ENCODE assay signal across 7 cellular contexts in the genomic region with DNA sequence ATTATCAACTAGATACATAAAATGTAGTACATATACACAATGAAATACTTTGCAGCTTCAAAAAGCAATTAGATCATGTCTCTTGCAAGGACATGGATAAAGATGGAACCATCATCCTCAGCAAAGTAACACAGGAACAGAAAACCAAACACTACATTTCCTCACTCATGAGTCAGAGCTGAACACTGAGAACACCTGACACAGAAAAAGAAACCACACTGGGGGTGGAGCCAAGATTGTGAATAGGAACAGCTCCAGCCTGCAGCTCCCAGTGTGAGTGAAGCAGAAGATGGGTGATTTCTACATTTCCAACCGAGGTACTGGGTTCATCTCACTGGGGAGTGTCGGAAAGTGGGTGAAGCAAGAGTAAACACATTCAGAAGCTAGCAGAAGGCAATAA.
DNase-seq lines count a peak whose midpoint lies in the region; ATAC-seq and TF ChIP-seq lines count a peak whose summit lies in the region.
"Not testable (repeated sequence)": the region's sequence is repeated elsewhere in the genome, so short reads cannot be mapped to it uniquely, and the experiment has no call there.

No MANE protein-coding gene starts in this region.

- H3K27ac ChIP-seq in RWPE2 (ENCODE audit: poor library complexity, severe bottlenecking); body of pancreas; upper lobe of right lung: not testable (repeated sequence)

- not testable (repeated sequence) for H3K36me3 ChIP-seq in RWPE2 (ENCODE audit: low read depth); body of pancreas (replicated peaks in 1 of 2; ENCODE audit: insufficient read depth in 1 of 2, low read depth in 2 of 2); upper lobe of right lung

- intact Hi-C loops in body of pancreas (cut with DNase I); upper lobe of right lung (cut with DNase I): not testable (repeated sequence)

- H3K4me3 ChIP-seq in RWPE2 (ENCODE audit: severe bottlenecking); body of pancreas; upper lobe of right lung: not testable (repeated sequence)

- H3K4me1 ChIP-seq in RWPE2 (ENCODE audit: insufficient read depth, poor library complexity, severe bottlenecking); body of pancreas; upper lobe of right lung: not testable (repeated sequence)

- TF ChIP-seq POLR2A in body of pancreas (IDR thresholded peaks at IDR 0.05), result not testable (repeated sequence)

- not testable (repeated sequence) for DNase-seq in RWPE2 (ENCODE audit: low spot score); body of pancreas; upper lobe of right lung

- peak; percentile 81 for ATAC-seq in GM19035 (IDR thresholded peaks at IDR 0.05; ENCODE audit: unreplicated experiment)
- ATAC-seq in GM21515 (IDR thresholded peaks at IDR 0.05; ENCODE audit: unreplicated experiment), result peak; percentile 81
- peak; percentile 67 for ATAC-seq in HG02623 (IDR thresholded peaks at IDR 0.05; ENCODE audit: unreplicated experiment)
- ATAC-seq in HG03039 (IDR thresholded peaks at IDR 0.05; ENCODE audit: unreplicated experiment), result peak; percentile 61
- ATAC-seq in RWPE2 (ENCODE audit: low read depth), result peak; percentile 100
- peak; percentile 71 for ATAC-seq in body of pancreas
- peak; percentile 53 for ATAC-seq in upper lobe of right lung

- not testable (repeated sequence) for H3K9me3 ChIP-seq in RWPE2 (ENCODE audit: severe bottlenecking); body of pancreas; upper lobe of right lung

- not testable (repeated sequence) for H3K27me3 ChIP-seq in RWPE2 (ENCODE audit: insufficient read depth, poor library complexity, severe bottlenecking); body of pancreas; upper lobe of right lung

- not testable (repeated sequence) for TF ChIP-seq CTCF in RWPE2 (IDR thresholded peaks at IDR 0.05; ENCODE audit: poor library complexity, severe bottlenecking); body of pancreas (IDR thresholded peaks at IDR 0.05); upper lobe of right lung (IDR thresholded peaks at IDR 0.05)

- WGBS in body of pancreas, 2 donors, result no CpG with 5 or more reads among the region's 2 CpGs
